ENCODE assay signal across 16 cellular contexts in genomic region chr21:34520769-34521508, GRCh38. TPM values are rescaled to one million over a fixed set of nuclear protein-coding genes. Genes with fewer than 3 reads are reported as not detected.
DNase-seq lines count a peak whose midpoint lies in the region; ATAC-seq and TF ChIP-seq lines count a peak whose summit lies in the region.
"Had no signal": no experiment of that assay in that cellular context is flagged by ENCODE, and none has a peak within 500 bp of the region (broad histone marks: within the 10 kb centered on the region; RNA-seq: fewer than 3 reads in every experiment).

No MANE protein-coding gene starts in this region.

- H3K27ac ChIP-seq in GM23338 (ENCODE audit: low read depth) (no peak overlapping the region), Peyer's patch (peak overlapping the region in 3 of 4 donors; percentile 13 to 69 (median 25)), skeletal muscle tissue (ENCODE audit: low read depth, low read length) (peak overlapping the region; percentile 42), trophoblast cell (ENCODE audit: low read depth, low read length) (no peak overlapping the region)

- H4K8ac ChIP-seq in trophoblast cell (ENCODE audit: low read depth, low read length) = no peak overlapping the region

- H3K79me1 ChIP-seq in trophoblast cell (ENCODE audit: low read length) = peaks cover 7% of the 10 kb centered on the region

- ATAC-seq in GM23338 (no peak), HG02588 (IDR thresholded peaks at IDR 0.05; ENCODE audit: unreplicated experiment) (no peak)
- ATAC-seq: activated T-cell treated with anti-CD3 and anti-CD28 coated beads, Interleukin-2, amount 50 U/mL, for 72 hours had no signal

- no peak overlapping the region for H3K4me3 ChIP-seq in GM23338
- no peak overlapping the region for H3K4me3 ChIP-seq in Peyer's patch
- no peak overlapping the region for H3K4me3 ChIP-seq in skeletal muscle tissue (ENCODE audit: low read length in 3 of 3)
- no peak overlapping the region for H3K4me3 ChIP-seq in trophoblast cell (ENCODE audit: low read depth, low read length)
- H3K4me3 ChIP-seq: heart left ventricle had no signal

- peaks cover 26% of the 10 kb centered on the region for H3K4me1 ChIP-seq in GM23338 (ENCODE audit: insufficient read depth)
- H3K4me1 ChIP-seq in Peyer's patch = peaks cover 0 to 40% (median under 1%) of the 10 kb centered on the region in 4 donors
- peaks cover 9 to 19% (median 13%) of the 10 kb centered on the region in 3 donors for H3K4me1 ChIP-seq in skeletal muscle tissue (ENCODE audit: control insufficient read depth in 3 of 3, insufficient read depth in 3 of 3, low read length in 3 of 3)
- H3K4me1 ChIP-seq in trophoblast cell (ENCODE audit: control insufficient read depth in 1 of 2, insufficient read depth in 2 of 2, low read length in 2 of 2) = peaks cover 14 to 16% of the 10 kb centered on the region in 2 experiments

- DNase-seq in GM23338 (ENCODE audit: low spot score) (no peak), Peyer's patch (no peak), islet precursor cell (peak; percentile 43), NCI-H2029 (lab: John Stamatoyannopoulos, UW) (no peak), trophoblast cell (no peak)
- no peak for DNase-seq in stimulated activated CD4-positive, alpha-beta T cell treated with anti-CD3 and anti-CD28 coated beads, Interleukin-4, amount 100 ng/mL, for 4 hours
- DNase-seq: activated CD4-positive, alpha-beta T cell treated with anti-CD3 and anti-CD28 coated beads for 48 hours; activated T-cell treated with anti-CD3 and anti-CD28 coated beads, Interleukin-2, amount 50 U/mL, for 72 hours; cortex of kidney; heart left ventricle; natural killer cell; NCI-H1105 had no signal

- peaks cover 5% of the 10 kb centered on the region; the same call in 1 of the 2 replicates for H3K27me3 ChIP-seq in GM23338 (ENCODE audit: insufficient read depth)
- H3K27me3 ChIP-seq in Peyer's patch = no peaks in the 10 kb centered on the region
- no peaks in the 10 kb centered on the region for H3K27me3 ChIP-seq in skeletal muscle tissue (ENCODE audit: control insufficient read depth in 3 of 3, insufficient read depth in 3 of 3, low read length in 3 of 3)
- no peaks in the 10 kb centered on the region for H3K27me3 ChIP-seq in trophoblast cell (ENCODE audit: insufficient read depth, low read length)
- H3K27me3 ChIP-seq: heart left ventricle had no signal

- no peak for TF ChIP-seq CTCF in GM23338 (conservative IDR thresholded peaks at IDR 0.05; ENCODE audit: low read depth in 2 of 2)
- TF ChIP-seq CTCF in Peyer's patch (IDR thresholded peaks at IDR 0.05) = no peak

- H3K36me3 ChIP-seq in GM23338 (ENCODE audit: insufficient read depth) = no peaks in the 10 kb centered on the region
- peaks cover 0 to 40% (median 0%) of the 10 kb centered on the region in 3 donors for H3K36me3 ChIP-seq in Peyer's patch
- H3K36me3 ChIP-seq in skeletal muscle tissue (ENCODE audit: control insufficient read depth in 3 of 3, insufficient read depth in 3 of 3, low read length in 3 of 3) = peaks cover 28 to 34% (median 31%) of the 10 kb centered on the region in 3 donors
- peaks cover 37 to 52% of the 10 kb centered on the region in 2 experiments for H3K36me3 ChIP-seq in trophoblast cell (ENCODE audit: control insufficient read depth in 1 of 2, insufficient read depth in 2 of 2, low read length in 2 of 2)

- H3K4ac ChIP-seq in trophoblast cell (ENCODE audit: low read depth, low read length) = no peak overlapping the region

- H2AFZ ChIP-seq in GM23338 (0 out of 2 replicates have a peak overlapping the region, but pooled peaks have one; percentile 56), trophoblast cell (ENCODE audit: insufficient read depth, low read length, poor library complexity) (no peak overlapping the region)

- TF ChIP-seq POLR2A in Peyer's patch (IDR thresholded peaks at IDR 0.05) = no peak

- no CpG with 5 or more reads among the region's 20 CpGs for WGBS in trophoblast cell (ENCODE audit: extremely low coverage, insufficient coverage, insufficient read length)

- no peak overlapping the region for H4K91ac ChIP-seq in trophoblast cell (ENCODE audit: low read depth, low read length)

- no peak overlapping the region for H3K14ac ChIP-seq in trophoblast cell (ENCODE audit: low read length)

- H3K27me3 Mint-ChIP-seq in GM23338 (ENCODE audit: insufficient read depth, low read depth, poor library complexity) = peaks cover 6% of the 10 kb centered on the region

- no peak overlapping the region for H4K12ac ChIP-seq in trophoblast cell (ENCODE audit: low read depth, low read length)

- H3K4me2 ChIP-seq in GM23338 = no peak overlapping the region
- no peak overlapping the region for H3K4me2 ChIP-seq in trophoblast cell (ENCODE audit: low read length)

- peaks cover 61% of the 10 kb centered on the region for H3K4me1 Mint-ChIP-seq in GM23338

- H4K20me1 ChIP-seq in GM23338 (replicated peaks; ENCODE audit: insufficient read depth) = no peaks in the 10 kb centered on the region

- H2AK5ac ChIP-seq in trophoblast cell (ENCODE audit: low read length) = no peak overlapping the region

- H3K79me2 ChIP-seq in GM23338 (replicated peaks; ENCODE audit: insufficient read depth) = no peaks in the 10 kb centered on the region
- peaks cover 6% of the 10 kb centered on the region for H3K79me2 ChIP-seq in trophoblast cell (ENCODE audit: control insufficient read depth, insufficient read depth, low read length, poor library complexity)

- H3K36me3 Mint-ChIP-seq in GM23338 (ENCODE audit: low read depth) = no peaks in the 10 kb centered on the region
- H3K36me3 Mint-ChIP-seq: natural killer cell had no signal

- no peak overlapping the region for H3K4me3 Mint-ChIP-seq in GM23338
- H3K4me3 Mint-ChIP-seq: activated T-cell treated with anti-CD3 and anti-CD28 coated beads, Interleukin-2, amount 50 U/mL, for 72 hours; natural killer cell; T-helper 1 cell treated with Interleukin-12 subunit alpha and Interleukin-12 subunit beta and Interleukin-4 antibody, amounts not matched to agents 30 μg/mL and 1 μg/mL, for 36 hours had no signal

- H3K9me3 ChIP-seq in Peyer's patch (no peaks in the 10 kb centered on the region), skeletal muscle tissue (ENCODE audit: control insufficient read depth in 3 of 3, low read length in 3 of 3) (no peaks in the 10 kb centered on the region), trophoblast cell (ENCODE audit: insufficient read depth, low read depth, low read length) (no peaks in the 10 kb centered on the region)
- H3K9me3 ChIP-seq: heart left ventricle had no signal

- H3K9me2 ChIP-seq in GM23338 (ENCODE audit: insufficient read depth) = no peaks in the 10 kb centered on the region

- H2BK12ac ChIP-seq in trophoblast cell (ENCODE audit: low read length) = no peak overlapping the region

- H3K18ac ChIP-seq in trophoblast cell (ENCODE audit: low read length) = no peak overlapping the region

- H3K23ac ChIP-seq in trophoblast cell (ENCODE audit: low read length) = no peak overlapping the region

- H3K9me3 Mint-ChIP-seq in GM23338 = no peaks in the 10 kb centered on the region
- H3K9me3 Mint-ChIP-seq: activated T-cell treated with anti-CD3 and anti-CD28 coated beads, Interleukin-2, amount 50 U/mL, for 72 hours; natural killer cell; T-helper 1 cell treated with Interleukin-12 subunit alpha and Interleukin-12 subunit beta and Interleukin-4 antibody, amounts not matched to agents 30 μg/mL and 1 μg/mL, for 36 hours had no signal

- H2BK5ac ChIP-seq in trophoblast cell (ENCODE audit: low read depth, low read length, poor library complexity) = no peak overlapping the region

- no peak overlapping the region for H2BK120ac ChIP-seq in trophoblast cell (ENCODE audit: insufficient read depth, low read length, poor library complexity)

- no peak overlapping the region for H3K9ac ChIP-seq in skeletal muscle tissue (ENCODE audit: low read depth in 1 of 3, low read length in 3 of 3)
- H3K9ac ChIP-seq in trophoblast cell (ENCODE audit: low read length) = no peak overlapping the region

- no peak overlapping the region for H3K27ac Mint-ChIP-seq in GM23338
- H3K27ac Mint-ChIP-seq: activated T-cell treated with anti-CD3 and anti-CD28 coated beads, Interleukin-2, amount 50 U/mL, for 72 hours; natural killer cell; T-helper 1 cell treated with Interleukin-12 subunit alpha and Interleukin-12 subunit beta and Interleukin-4 antibody, amounts not matched to agents 30 μg/mL and 1 μg/mL, for 36 hours had no signal

- H3F3A ChIP-seq in GM23338 (replicated peaks; ENCODE audit: low read depth) = no peaks in the 10 kb centered on the region

TF ChIP-seq in GM23338, 12 proteins besides CTCF, POLR2A, EP300 and RAD21 (continues in another document):
- TF ChIP-seq EZH2phosphoT487 (IDR thresholded peaks at IDR 0.05; ENCODE audit: unreplicated experiment) = no peak
- TF ChIP-seq CREB1 (CRISPR knock-in tag; IDR thresholded peaks at IDR 0.05; ENCODE audit: low read depth) = no peak
- TF ChIP-seq POLR2AphosphoS5 (IDR thresholded peaks at IDR 0.05; ENCODE audit: low read depth) = no peak
- no peak for TF ChIP-seq EZH2 (IDR thresholded peaks at IDR 0.05; ENCODE audit: low read depth, unreplicated experiment)
- TF ChIP-seq NANOG (IDR thresholded peaks at IDR 0.05; ENCODE audit: borderline replicate concordance) = no peak

RNA-seq across cellular contexts. Expression of gene KCNE1, which starts 8.9 kb away (rescaled TPM):
- total RNA-seq in GM23338 (2014; rRNA removed; shearing (Covaris generic)) = 0.07 TPM in 1 of 2 replicates, not detected in the other
- polyA plus RNA-seq in GM23338 (2016; fragmentation: Nextera tagmentation; extraction: Ambion mirVana) = not detected in 2 replicates
- total RNA-seq in Peyer's patch (1 to 10 TPM in 2 of 4 donors, under 1 TPM in 2; 0.70 to 3.8 (median 1.7) TPM), skeletal muscle tissue (0.52 TPM)
- polyA plus RNA-seq in trophoblast cell (2013) = 0.37 TPM in 2 replicates
- total RNA-seq: HT1080 had no signal

Comparison
In these comparisons a context has a peak if more than half of its experiments do, and no peak if none do; other contexts are left out.
1. H3K27ac ChIP-seq: peak in Peyer's patch (3 of 4) and skeletal muscle tissue (single experiment); none in GM23338 (single experiment) and trophoblast cell (single experiment).